ENCODE assay signal across 1 cellular context in genomic region chr15:50908209-50909043, GRCh38.
TF ChIP-seq lines count a peak whose summit lies in the region.

AP4E1 (plus strand) TSS chr15:50908683; CDS start chr15:50908779, 96 bp downstream.

TF ChIP-seq in K562, 482 proteins besides CTCF, POLR2A, EP300 and RAD21 (continued from another document):
- no peak for TF ChIP-seq EHMT2 (IDR thresholded peaks at IDR 0.05)
- TF ChIP-seq KLF10 (CRISPR knock-in tag; IDR thresholded peaks at IDR 0.05): no peak
- TF ChIP-seq RHOXF2B (CRISPR knock-in tag; conservative IDR thresholded peaks at IDR 0.05): no peak
- no peak for TF ChIP-seq FOXM1 (IDR thresholded peaks at IDR 0.05; ENCODE audit: low read depth)
- TF ChIP-seq FOXM1 (CRISPR knock-in tag; IDR thresholded peaks at IDR 0.05; ENCODE audit: low read depth): no peak
- no peak for TF ChIP-seq ZNF124 (CRISPR knock-in tag; IDR thresholded peaks at IDR 0.05)
- TF ChIP-seq ZNF639 (CRISPR knock-in tag; conservative IDR thresholded peaks at IDR 0.05 in 1 of 2, IDR thresholded peaks at IDR 0.05 in 1 of 2): peak in 1 of 2 experiments; percentile 90; a peak in 2 of 4 replicates
- no peak for TF ChIP-seq ELK3 (CRISPR knock-in tag; IDR thresholded peaks at IDR 0.05)
- TF ChIP-seq NR3C1 (CRISPR knock-in tag; IDR thresholded peaks at IDR 0.05): no peak
- no peak for TF ChIP-seq ZNF436 (CRISPR knock-in tag; IDR thresholded peaks at IDR 0.05)
- TF ChIP-seq SMAD3 (CRISPR knock-in tag; conservative IDR thresholded peaks at IDR 0.05): no peak
- TF ChIP-seq GABPA (tag; conservative IDR thresholded peaks at IDR 0.05; ENCODE audit: low read depth): peak; percentile 94
- no peak for TF ChIP-seq POLR3A (IDR thresholded peaks at IDR 0.05; ENCODE audit: borderline replicate concordance, extremely low read depth, insufficient read depth, insufficient read length)
- TF ChIP-seq NCOA1 (IDR thresholded peaks at IDR 0.05; ENCODE audit: low read depth): no peak
- TF ChIP-seq, protein P1, sequence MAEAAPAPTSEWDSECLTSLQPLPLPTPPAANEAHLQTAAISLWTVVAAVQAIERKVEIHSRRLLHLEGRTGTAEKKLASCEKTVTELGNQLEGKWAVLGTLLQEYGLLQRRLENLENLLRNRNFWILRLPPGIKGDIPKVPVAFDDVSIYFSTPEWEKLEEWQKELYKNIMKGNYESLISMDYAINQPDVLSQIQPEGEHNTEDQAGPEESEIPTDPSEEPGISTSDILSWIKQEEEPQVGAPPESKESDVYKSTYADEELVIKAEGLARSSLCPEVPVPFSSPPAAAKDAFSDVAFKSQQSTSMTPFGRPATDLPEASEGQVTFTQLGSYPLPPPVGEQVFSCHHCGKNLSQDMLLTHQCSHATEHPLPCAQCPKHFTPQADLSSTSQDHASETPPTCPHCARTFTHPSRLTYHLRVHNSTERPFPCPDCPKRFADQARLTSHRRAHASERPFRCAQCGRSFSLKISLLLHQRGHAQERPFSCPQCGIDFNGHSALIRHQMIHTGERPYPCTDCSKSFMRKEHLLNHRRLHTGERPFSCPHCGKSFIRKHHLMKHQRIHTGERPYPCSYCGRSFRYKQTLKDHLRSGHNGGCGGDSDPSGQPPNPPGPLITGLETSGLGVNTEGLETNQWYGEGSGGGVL (CRISPR knock-in tag; IDR thresholded peaks at IDR 0.05): no peak
- no peak for TF ChIP-seq IRF9 (tag; IDR thresholded peaks at IDR 0.05)
- no peak for TF ChIP-seq YBX1 (IDR thresholded peaks at IDR 0.05)
TF ChIP-seq in K562: peak in this region for 148.
